Comparison of ENCODE assay signal across 1 cellular context in genomic region chr5:172868924-172869565, GRCh38.
TF ChIP-seq lines count a peak whose summit lies in the region.

No MANE protein-coding gene starts in this region.

TF ChIP-seq in GM12878, 131 proteins besides CTCF, POLR2A, EP300 and RAD21 (continued from another document):
- peak; percentile 20 for TF ChIP-seq BCL3 (IDR thresholded peaks at IDR 0.05; ENCODE audit: borderline replicate concordance, insufficient read depth, low read depth, low read length, poor library complexity, severe bottlenecking)
